ENCODE assay signal across 8 cellular contexts in the genomic region with DNA sequence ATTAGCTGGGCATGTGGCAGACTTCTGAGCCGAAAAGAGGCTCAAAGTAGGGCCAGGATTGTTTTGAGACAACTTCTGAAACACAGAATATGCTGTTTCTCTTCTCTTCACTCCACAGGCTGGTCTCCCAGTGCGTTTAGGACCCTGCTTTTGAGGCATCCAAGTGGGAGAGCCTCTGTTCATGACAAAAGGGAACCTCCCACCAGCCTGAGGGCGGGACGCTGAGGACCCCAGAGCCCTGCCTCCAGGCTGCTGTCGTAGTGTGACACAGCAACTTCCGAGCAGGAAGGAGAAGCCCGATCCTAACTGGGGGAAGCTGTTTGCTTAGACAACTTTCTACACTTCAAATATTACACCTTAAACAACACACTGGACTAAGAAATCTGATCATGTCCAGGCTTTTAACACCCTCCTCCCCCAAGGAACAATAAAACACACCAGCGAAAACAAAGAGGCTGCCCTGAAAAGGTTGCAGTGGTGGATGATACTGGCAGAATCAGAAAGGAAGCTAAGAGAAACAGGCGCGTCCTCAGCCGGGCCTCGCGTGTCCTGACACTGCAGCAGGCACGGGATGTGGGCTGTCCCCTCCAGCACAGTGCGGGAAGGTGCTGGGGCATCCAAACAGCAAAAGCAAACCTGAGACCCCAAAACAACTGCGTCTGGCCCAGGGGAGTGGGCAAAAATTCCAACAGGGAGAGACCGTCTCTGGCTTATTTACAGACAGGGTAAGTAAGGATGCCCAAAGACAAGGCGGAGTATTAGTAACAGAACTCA. TPM values are rescaled to one million over a fixed set of nuclear protein-coding genes. Genes with fewer than 3 reads are reported as not detected.
DNase-seq lines count a peak whose midpoint lies in the region; ATAC-seq, FAIRE-seq and TF ChIP-seq lines count a peak whose summit lies in the region.

No MANE protein-coding gene starts in this region.

- H3K4me2 ChIP-seq in OCI-LY1 (ENCODE audit: low read length) = peak overlapping the region; percentile 82

- H3K4me3 Mint-ChIP-seq in CD4-positive, alpha-beta memory T cell = peak overlapping the region; percentile 82 to 92 (median 86)
- H3K4me3 Mint-ChIP-seq in activated naive CD8-positive, alpha-beta T cell = peak overlapping the region; percentile 91
- peak overlapping the region; percentile 79 for H3K4me3 Mint-ChIP-seq in osteocyte (ENCODE audit: unreplicated experiment)

- no peaks in the 10 kb centered on the region for H3K9me3 ChIP-seq in CD4-positive, alpha-beta memory T cell (ENCODE audit: control insufficient read depth in 1 of 2, low read length in 2 of 2)
- H3K9me3 ChIP-seq in OCI-LY1 (ENCODE audit: low read length) = no peaks in the 10 kb centered on the region

- H3K4me1 Mint-ChIP-seq in CD4-positive, alpha-beta memory T cell = peaks cover 28 to 70% (median 43%) of the 10 kb centered on the region in 4 donors
- H3K4me1 Mint-ChIP-seq in activated naive CD8-positive, alpha-beta T cell (ENCODE audit: low read depth) = peaks cover 88% of the 10 kb centered on the region
- H3K4me1 Mint-ChIP-seq in osteocyte (ENCODE audit: unreplicated experiment) = peaks cover 84% of the 10 kb centered on the region

- POLR2A ChIA-PET in CD4-positive, alpha-beta memory T cell (lab: Charles Lee; ENCODE audit: partially characterized antibody) = interaction anchor here (1.0 to 13.8 kb wide), 7 partner anchors 9 to 188 kb away, joined by 3 to 298 read pairs (median 4); a partner anchor contains a TSS

- peaks cover 0 to 3% of the 10 kb centered on the region in 2 donors for H3K36me3 Mint-ChIP-seq in CD4-positive, alpha-beta memory T cell
- H3K36me3 Mint-ChIP-seq in activated naive CD8-positive, alpha-beta T cell = peaks cover 5% of the 10 kb centered on the region
- peaks cover 3% of the 10 kb centered on the region for H3K36me3 Mint-ChIP-seq in osteocyte (ENCODE audit: unreplicated experiment)

- ATAC-seq in HG03354 (IDR thresholded peaks at IDR 0.05; ENCODE audit: poor library complexity, severe bottlenecking, unreplicated experiment) = peak; percentile 58
- ATAC-seq in Right ventricle myocardium inferior = peak; percentile 92

- H3K27me3 ChIP-seq in CD4-positive, alpha-beta memory T cell (ENCODE audit: insufficient read depth, low read length) = no peaks in the 10 kb centered on the region
- H3K27me3 ChIP-seq in OCI-LY1 (ENCODE audit: insufficient read depth, low read length) = no peaks in the 10 kb centered on the region

- H3K4me3 ChIP-seq in CD4-positive, alpha-beta memory T cell (ENCODE audit: low read length in 2 of 2) = no peak overlapping the region
- H3K4me3 ChIP-seq in OCI-LY1 (ENCODE audit: low read depth, low read length, poor library complexity, severe bottlenecking) = peak overlapping the region; percentile 56

- H3K4me1 ChIP-seq in CD4-positive, alpha-beta memory T cell (ENCODE audit: insufficient read depth, low read length) = peaks cover 52% of the 10 kb centered on the region
- peaks cover 100% of the 10 kb centered on the region for H3K4me1 ChIP-seq in OCI-LY1 (ENCODE audit: insufficient read depth, low read length, severe bottlenecking)

- H3K9ac ChIP-seq in OCI-LY1 (ENCODE audit: low read length) = peak overlapping the region; percentile 61

- CTCF ChIA-PET in CD4-positive, alpha-beta memory T cell (lab: Charles Lee; ENCODE audit: partially characterized antibody) = interaction anchor here (1.1 to 5.8 kb wide), 16 partner anchors 11 to 313 kb away, joined by 3 to 98 read pairs (median 10); a partner anchor contains a TSS

- H3K27ac ChIP-seq in CD4-positive, alpha-beta memory T cell (ENCODE audit: low read depth, low read length) = no peak overlapping the region
- peak overlapping the region; percentile 91 for H3K27ac ChIP-seq in OCI-LY1 (ENCODE audit: low read depth, low read length, poor library complexity, severe bottlenecking)

- no peaks in the 10 kb centered on the region for H4K20me1 ChIP-seq in OCI-LY1 (ENCODE audit: insufficient read depth, low read length)

- no peak overlapping the region for H2AFZ ChIP-seq in OCI-LY1 (ENCODE audit: low read length)

- FAIRE-seq in GM19239 (lab: Jason Lieb, UNC) = peak; percentile 98

- H3F3A ChIP-seq in OCI-LY1 (ENCODE audit: insufficient read depth, low read length) = 0 out of 2 replicates have a peak, but pooled peaks cover 13% of the 10 kb centered on the region

- intact Hi-C loops in CD4-positive, alpha-beta memory T cell (cut with micrococcal nuclease) = loop anchor here (2.0 kb wide), 1 partner anchor 38 kb away; no protein-coding TSS in a partner anchor
- intact Hi-C loops in Right ventricle myocardium inferior (cut with DNase I) = loop anchor here (1.0 to 5.0 kb wide), 3 partner anchors 37 to 221 kb away; no protein-coding TSS in a partner anchor

- DNase-seq in CD4-positive, alpha-beta memory T cell = peak in 2 of 5 donors; percentile 35 to 38
- no peak for DNase-seq in GM19239 (ENCODE audit: insufficient read length, low spot score)
- peak; percentile 92 for DNase-seq in Right ventricle myocardium inferior (ENCODE audit: missing footprints)
- DNase-seq in osteocyte (ENCODE audit: extremely low spot score, unreplicated experiment) = peak; percentile 89
- no peak for DNase-seq in NCI-H1436 treated with DMSO at 0.1 percent for 48 hours (lab: John Stamatoyannopoulos, UW)

- H3K27ac Mint-ChIP-seq in CD4-positive, alpha-beta memory T cell = peak overlapping the region; percentile 7 to 87 (median 83)
- peak overlapping the region; percentile 95 for H3K27ac Mint-ChIP-seq in activated naive CD8-positive, alpha-beta T cell
- peak overlapping the region; percentile 98 for H3K27ac Mint-ChIP-seq in osteocyte (ENCODE audit: unreplicated experiment)

- H3K79me2 ChIP-seq in OCI-LY1 (ENCODE audit: insufficient read depth, low read length) = peaks cover 99% of the 10 kb centered on the region

- no peaks in the 10 kb centered on the region for H3K36me3 ChIP-seq in CD4-positive, alpha-beta memory T cell (ENCODE audit: insufficient read depth, low read length)
- H3K36me3 ChIP-seq in OCI-LY1 (ENCODE audit: insufficient read depth, low read length) = peaks cover 14% of the 10 kb centered on the region; the same call in 1 of the 2 replicates

- no peaks in the 10 kb centered on the region for H3K9me2 ChIP-seq in OCI-LY1 (ENCODE audit: low read depth, low read length)

- no peaks in the 10 kb centered on the region for H3K27me3 Mint-ChIP-seq in CD4-positive, alpha-beta memory T cell
- no peaks in the 10 kb centered on the region for H3K27me3 Mint-ChIP-seq in activated naive CD8-positive, alpha-beta T cell
- no peaks in the 10 kb centered on the region for H3K27me3 Mint-ChIP-seq in osteocyte (ENCODE audit: unreplicated experiment)

- no peak for TF ChIP-seq CTCF in OCI-LY1 (IDR thresholded peaks at IDR 0.05; ENCODE audit: low read length)
- no peak for TF ChIP-seq CTCF in osteocyte (IDR thresholded peaks at IDR 0.05)

- no peaks in the 10 kb centered on the region for H3K9me3 Mint-ChIP-seq in CD4-positive, alpha-beta memory T cell
- H3K9me3 Mint-ChIP-seq in activated naive CD8-positive, alpha-beta T cell (ENCODE audit: low read depth) = no peaks in the 10 kb centered on the region
- H3K9me3 Mint-ChIP-seq in osteocyte (ENCODE audit: unreplicated experiment) = no peaks in the 10 kb centered on the region

RNA-seq across cellular contexts. Expression of a gene that starts 9.3 kb away (rescaled TPM):
- total RNA-seq in CD4-positive, alpha-beta memory T cell = 10 to 100 TPM; 23.5 to 24.6 TPM
- 1 to 10 TPM; 2.6 to 5.5 TPM for polyA plus RNA-seq in CD4-positive, alpha-beta memory T cell
- total RNA-seq in Right ventricle myocardium inferior (13.6 TPM), osteocyte (15.5 and 17.4 TPM in 2 replicates)

Comparison
In these comparisons a context has a peak if more than half of its experiments do, and no peak if none do; other contexts are left out.
1. DNase-seq: peak in Right ventricle myocardium inferior (single experiment) and osteocyte (single experiment); none in GM19239 (single experiment) and NCI-H1436 treated with DMSO at 0.1 percent for 48 hours (single experiment).
2. Peak in every context shown above with its lines, with median percentiles within 50 percentile points of each other: H3K27ac Mint-ChIP-seq and H3K4me3 Mint-ChIP-seq.